In the genomic region with DNA sequence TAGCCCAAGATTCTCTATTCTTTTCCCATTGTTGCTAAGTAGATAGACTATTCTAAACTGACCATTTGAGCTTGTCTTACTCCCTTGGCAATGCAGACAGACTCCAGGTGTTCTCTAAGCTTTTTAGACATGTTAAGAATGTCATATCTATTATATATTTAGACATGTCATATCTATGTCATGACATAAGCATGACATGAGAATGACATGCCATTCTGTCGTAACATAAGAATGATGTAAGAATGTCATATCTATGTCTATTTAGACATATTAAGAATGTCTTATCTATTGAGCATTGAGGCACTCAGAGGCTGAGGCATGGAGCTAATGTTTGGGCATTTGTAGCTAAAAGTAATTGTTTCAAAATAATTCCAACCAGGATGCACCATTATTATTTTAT, we compare ENCODE assay signal across 26 cellular contexts.
"Had no signal": no experiment of that assay in that cellular context is flagged by ENCODE, and none has a peak within 500 bp of the region (broad histone marks: within the 10 kb centered on the region; RNA-seq: fewer than 3 reads in every experiment).

No MANE protein-coding gene starts in this region.

- DNase-seq: stimulated activated CD4-positive, alpha-beta T cell treated with anti-CD3 and anti-CD28 coated beads, Interleukin-2, amount 100 ng/mL, for 48 hours; stimulated activated CD4-positive, alpha-beta T cell treated with anti-CD3 and anti-CD28 coated beads, Interleukin-4, amount 100 ng/mL, for 1 hour; stimulated activated CD4-positive, alpha-beta T cell treated with anti-CD3 and anti-CD28 coated beads, Interleukin-4, amount 100 ng/mL, for 24 hours; stimulated activated CD4-positive, alpha-beta T cell treated with anti-CD3 and anti-CD28 coated beads, Interleukin-4, amount 100 ng/mL, for 4 hours; stimulated activated CD8-positive, alpha-beta memory T cell treated with anti-CD3 and anti-CD28 coated beads, Interleukin-4, amount 100 ng/mL, for 48 hours; stimulated activated naive B cell treated with anti-CD40 and anti-IgM and Interleukin-4, amounts not matched to agents 10 μg/mL and 1 μg/mL and 100 μg/mL, for 72 hours; stimulated activated naive CD4-positive, alpha-beta T cell; stimulated activated naive CD4-positive, alpha-beta T cell treated with Interleukin-2 at 50 U/mL for 16 hours; stimulated activated naive CD8-positive, alpha-beta T cell treated with anti-CD3 and anti-CD28 coated beads, Interleukin-15, amount 100 ng/mL, for 72 hours; stimulated activated naive CD8-positive, alpha-beta T cell treated with anti-CD3 and anti-CD28 coated beads, Interleukin-15, Interleukin-2, amounts not matched to agents 100 U/mL and 50 U/mL, for 24 hours; stomach; substantia nigra; testis; thyroid gland; tibial artery; transverse colon; upper lobe of left lung; upper lobe of right lung; uterus had no signal

- H3K27ac ChIP-seq: stomach, suprapubic skin, testis, thoracic aorta, thyroid gland, tibial artery, tibial nerve, transverse colon, upper lobe of left lung, upper lobe of right lung, uterus, vagina had no signal

- ATAC-seq: stimulated activated effector memory CD8-positive, alpha-beta T cell treated with anti-CD3 and anti-CD28 coated beads, Interleukin-12 subunit alpha, Interleukin-12 subunit beta, amount 100 ng/mL, for 72 hours; stimulated activated memory B cell treated with anti-CD40 and anti-IgM and Interleukin-4, amounts not matched to agents 10 μg/mL and 1 μg/mL and 100 μg/mL, for 72 hours; stimulated activated naive B cell treated with anti-CD40 and anti-IgM and Interleukin-4, amounts not matched to agents 10 μg/mL and 1 μg/mL and 100 μg/mL, for 72 hours; stimulated activated naive CD8-positive, alpha-beta T cell treated with anti-CD3 and anti-CD28 coated beads, Interleukin-15, amount 100 ng/mL, for 72 hours; stimulated activated naive CD8-positive, alpha-beta T cell treated with anti-CD3 and anti-CD28 coated beads, Interleukin-15, Interleukin-2, amounts not matched to agents 100 U/mL and 50 U/mL, for 24 hours; upper lobe of right lung had no signal

- H3K27me3 ChIP-seq: stomach, suprapubic skin, testis, thyroid gland, tibial artery, tibial nerve, transverse colon, upper lobe of left lung, upper lobe of right lung, uterus, vagina had no signal

- H3K4me1 ChIP-seq: stomach, suprapubic skin, testis, thyroid gland, tibial artery, tibial nerve, transverse colon, upper lobe of left lung, upper lobe of right lung, uterus, vagina had no signal

- H3K9me3 ChIP-seq: stomach, suprapubic skin, testis, thoracic aorta, thyroid gland, tibial artery, tibial nerve, transverse colon, upper lobe of left lung, upper lobe of right lung, uterus, vagina had no signal

- H3K36me3 ChIP-seq: stomach, suprapubic skin, thoracic aorta, thyroid gland, tibial artery, tibial nerve, transverse colon, upper lobe of left lung, upper lobe of right lung, uterus, vagina had no signal

- H3K4me3 ChIP-seq: stomach, suprapubic skin, testis, thoracic aorta, thyroid gland, tibial artery, tibial nerve, transverse colon, upper lobe of left lung, upper lobe of right lung, uterus, vagina had no signal

- FAIRE-seq: urothelium cell line had no signal
